ENCODE assay signal across 15 cellular contexts in the genomic region with DNA sequence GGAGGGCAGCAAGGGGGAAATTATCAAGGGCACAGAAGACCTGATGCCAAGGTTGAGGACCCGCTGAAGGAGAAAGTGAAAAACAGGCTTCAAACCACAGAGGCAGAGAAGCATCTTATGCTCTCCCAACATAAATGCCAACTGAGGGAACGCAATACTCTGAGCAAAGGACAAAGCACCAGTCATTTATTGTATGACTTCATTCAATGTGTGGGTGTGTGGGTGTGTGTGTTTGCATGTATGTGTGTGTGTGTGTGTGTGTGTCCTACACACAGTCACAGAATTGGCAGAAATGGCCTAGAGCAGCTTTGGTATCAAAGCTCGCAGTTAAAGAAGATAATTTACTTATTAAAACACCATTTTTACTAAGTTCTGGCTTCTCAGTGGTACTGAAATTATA. TPM values are rescaled to one million over a fixed set of nuclear protein-coding genes. Genes with fewer than 3 reads are reported as not detected.
DNase-seq lines count a peak whose midpoint lies in the region; ATAC-seq and TF ChIP-seq lines count a peak whose summit lies in the region.
"Had no signal": no experiment of that assay in that cellular context is flagged by ENCODE, and none has a peak within 500 bp of the region (broad histone marks: within the 10 kb centered on the region; RNA-seq: fewer than 3 reads in every experiment).

No MANE protein-coding gene starts in this region.

- peaks cover 0 to 95% (median 55%) of the 10 kb centered on the region in 11 experiments; a peak in 19 of 22 replicates for H4K20me1 ChIP-seq in BLaER1 treated with 17β-estradiol and CSF1 and Interleukin-3, amounts not matched to agents 10 nM and 100 nM

- no peak overlapping the region for H3K4me3 Mint-ChIP-seq in CD8-positive, alpha-beta T cell
- H3K4me3 Mint-ChIP-seq in activated T-helper 2 cell treated with anti-CD3 and anti-CD28 coated beads, Interferon-gamma antibody, Interleukin-2, Interleukin-4, amounts not matched to agents 10 μg/mL and 5 μg/mL and 100 μg/mL, durations not matched to agents 14 hours and 24 hours and 36 hours (ENCODE audit: low read depth): no peak overlapping the region
- no peak overlapping the region for H3K4me3 Mint-ChIP-seq in glutamatergic neuron (ENCODE audit: unreplicated experiment)
- H3K4me3 Mint-ChIP-seq: brain; dendritic cell treated with granulocyte-macrophage colony-stimulating factor and Interleukin-4, amounts not matched to agents 40 ng/mL and 50 ng/mL, for 4 days; memory B cell had no signal

- H3K27me3 Mint-ChIP-seq in CD8-positive, alpha-beta T cell (ENCODE audit: low read depth): no peaks in the 10 kb centered on the region
- no peaks in the 10 kb centered on the region for H3K27me3 Mint-ChIP-seq in activated T-helper 2 cell treated with anti-CD3 and anti-CD28 coated beads, Interferon-gamma antibody, Interleukin-2, Interleukin-4, amounts not matched to agents 10 μg/mL and 5 μg/mL and 100 μg/mL, durations not matched to agents 14 hours and 24 hours and 36 hours (ENCODE audit: low read depth)
- no peaks in the 10 kb centered on the region for H3K27me3 Mint-ChIP-seq in glutamatergic neuron (ENCODE audit: unreplicated experiment)
- H3K27me3 Mint-ChIP-seq: dendritic cell treated with granulocyte-macrophage colony-stimulating factor and Interleukin-4, amounts not matched to agents 40 ng/mL and 50 ng/mL, for 4 days; memory B cell had no signal

- peaks cover 0 to 7% (median 4%) of the 10 kb centered on the region in 11 experiments; a peak in 10 of 22 replicates for H3K9me3 ChIP-seq in BLaER1 treated with 17β-estradiol and CSF1 and Interleukin-3, amounts not matched to agents 10 nM and 100 nM (replicated peaks in 1 of 11)
- no peaks in the 10 kb centered on the region for H3K9me3 ChIP-seq in CD8-positive, alpha-beta T cell (ENCODE audit: low read length)
- H3K9me3 ChIP-seq in spleen (no peaks in the 10 kb centered on the region), psoas muscle (no peaks in the 10 kb centered on the region)
- H3K9me3 ChIP-seq: tibial artery had no signal

- no peak for TF ChIP-seq CTCF in CD8-positive, alpha-beta T cell (IDR thresholded peaks at IDR 0.05)
- no peak for TF ChIP-seq CTCF in glutamatergic neuron (IDR thresholded peaks at IDR 0.05; ENCODE audit: partially characterized antibody, unreplicated experiment)
- no peak for TF ChIP-seq CTCF in spleen (IDR thresholded peaks at IDR 0.05 in 8 of 11, conservative IDR thresholded peaks at IDR 0.05 in 3 of 11)
- no peak for TF ChIP-seq CTCF in psoas muscle (IDR thresholded peaks at IDR 0.05)

- H3K27ac Mint-ChIP-seq in CD8-positive, alpha-beta T cell: peak overlapping the region; percentile 70
- peak overlapping the region; percentile 74 for H3K27ac Mint-ChIP-seq in activated T-helper 2 cell treated with anti-CD3 and anti-CD28 coated beads, Interferon-gamma antibody, Interleukin-2, Interleukin-4, amounts not matched to agents 10 μg/mL and 5 μg/mL and 100 μg/mL, durations not matched to agents 14 hours and 24 hours and 36 hours
- H3K27ac Mint-ChIP-seq in glutamatergic neuron (ENCODE audit: unreplicated experiment): peak overlapping the region; percentile 1
- H3K27ac Mint-ChIP-seq: dendritic cell treated with granulocyte-macrophage colony-stimulating factor and Interleukin-4, amounts not matched to agents 40 ng/mL and 50 ng/mL, for 4 days; memory B cell had no signal

- TF ChIP-seq POLR2A in spleen (IDR thresholded peaks at IDR 0.05): no peak

- POLR2A ChIA-PET in CD8-positive, alpha-beta T cell (lab: Charles Lee): no interaction called here

- peaks cover 69% of the 10 kb centered on the region for H3K36me3 Mint-ChIP-seq in CD8-positive, alpha-beta T cell
- H3K36me3 Mint-ChIP-seq in activated T-helper 2 cell treated with anti-CD3 and anti-CD28 coated beads, Interferon-gamma antibody, Interleukin-2, Interleukin-4, amounts not matched to agents 10 μg/mL and 5 μg/mL and 100 μg/mL, durations not matched to agents 14 hours and 24 hours and 36 hours (ENCODE audit: low read depth): peaks cover 71% of the 10 kb centered on the region
- H3K36me3 Mint-ChIP-seq in glutamatergic neuron (ENCODE audit: unreplicated experiment): peaks cover 19% of the 10 kb centered on the region

- no peak overlapping the region for H3K9ac ChIP-seq in BLaER1 treated with 17β-estradiol and CSF1 and Interleukin-3, amounts not matched to agents 10 nM and 100 nM

- 82 to 88% (median 85%) methylated on average over 3 of the region's 3 CpGs for WGBS in spleen, 5 donors
- 91 to 98% (median 95%) methylated on average over 3 of the region's 3 CpGs for WGBS in psoas muscle, 3 donors

- no peaks in the 10 kb centered on the region for H3K27me3 ChIP-seq in BLaER1 treated with 17β-estradiol and CSF1 and Interleukin-3, amounts not matched to agents 10 nM and 100 nM
- no peaks in the 10 kb centered on the region for H3K27me3 ChIP-seq in CD8-positive, alpha-beta T cell (ENCODE audit: insufficient read depth, low read length)
- H3K27me3 ChIP-seq in spleen (replicated peaks in 1 of 7) (no peaks in the 10 kb centered on the region), psoas muscle (ENCODE audit: insufficient read depth in 3 of 3, low read length in 2 of 3) (no peaks in the 10 kb centered on the region)
- H3K27me3 ChIP-seq: tibial artery had no signal

- DNase-seq in CD8-positive, alpha-beta T cell: no peak
- DNase-seq in activated T-helper 2 cell treated with anti-CD3 and anti-CD28 coated beads, Interferon-gamma antibody, Interleukin-2, Interleukin-4, amounts not matched to agents 10 μg/mL and 5 μg/mL and 100 μg/mL, durations not matched to agents 14 hours and 24 hours and 36 hours (ENCODE audit: low spot score): no peak
- DNase-seq in glutamatergic neuron (no peak), spleen (no peak), psoas muscle (no peak)
- DNase-seq in activated effector memory CD4-positive, alpha-beta T cell treated with Interleukin-2 at 50 U/mL for 16 hours: no peak
- DNase-seq: activated effector memory CD4-positive, alpha-beta T cell treated with anti-CD3 and anti-CD28 coated beads, Interleukin-2, amount 50 U/mL, for 16 hours; C1 segment of cervical spinal cord; head of caudate nucleus; tibial artery had no signal

- peak overlapping the region in 7 of 11 experiments; percentile 11 to 78 (median 46); a peak in 12 of 22 replicates for H3K4me2 ChIP-seq in BLaER1 treated with 17β-estradiol and CSF1 and Interleukin-3, amounts not matched to agents 10 nM and 100 nM

- peak overlapping the region in 3 of 11 experiments; percentile 17 to 44 (median 41); a peak in 3 of 22 replicates for H3K27ac ChIP-seq in BLaER1 treated with 17β-estradiol and CSF1 and Interleukin-3, amounts not matched to agents 10 nM and 100 nM
- H3K27ac ChIP-seq in CD8-positive, alpha-beta T cell (ENCODE audit: low read depth, low read length): no peak overlapping the region
- H3K27ac ChIP-seq in spleen: no peak overlapping the region
- no peak overlapping the region for H3K27ac ChIP-seq in psoas muscle
- H3K27ac ChIP-seq: tibial artery had no signal

- H3K4me1 ChIP-seq in BLaER1 treated with 17β-estradiol and CSF1 and Interleukin-3, amounts not matched to agents 10 nM and 100 nM: peaks cover 25 to 83% (median 58%) of the 10 kb centered on the region in 10 experiments
- peaks cover 49% of the 10 kb centered on the region for H3K4me1 ChIP-seq in CD8-positive, alpha-beta T cell (ENCODE audit: insufficient read depth, low read length)
- H3K4me1 ChIP-seq in spleen (peaks cover 0 to 62% (median 13%) of the 10 kb centered on the region in 6 donors), psoas muscle (peaks cover 4% of the 10 kb centered on the region)

- CTCF ChIA-PET in CD8-positive, alpha-beta T cell (lab: Charles Lee): interaction anchor here (1.7 kb wide), 1 partner anchor 12 kb away, joined by 3 read pairs; no protein-coding TSS in a partner anchor

- H3K4me3 ChIP-seq in BLaER1 treated with 17β-estradiol and CSF1 and Interleukin-3, amounts not matched to agents 10 nM and 100 nM: no peak overlapping the region
- no peak overlapping the region for H3K4me3 ChIP-seq in CD8-positive, alpha-beta T cell (ENCODE audit: low read depth, low read length)
- no peak overlapping the region for H3K4me3 ChIP-seq in spleen
- H3K4me3 ChIP-seq in psoas muscle: no peak overlapping the region
- H3K4me3 ChIP-seq: tibial artery had no signal

- peaks cover 78% of the 10 kb centered on the region for H3K4me1 Mint-ChIP-seq in CD8-positive, alpha-beta T cell (ENCODE audit: low read depth)
- peaks cover 70% of the 10 kb centered on the region for H3K4me1 Mint-ChIP-seq in activated T-helper 2 cell treated with anti-CD3 and anti-CD28 coated beads, Interferon-gamma antibody, Interleukin-2, Interleukin-4, amounts not matched to agents 10 μg/mL and 5 μg/mL and 100 μg/mL, durations not matched to agents 14 hours and 24 hours and 36 hours (ENCODE audit: low read depth)
- peaks cover 9% of the 10 kb centered on the region for H3K4me1 Mint-ChIP-seq in glutamatergic neuron (ENCODE audit: low read depth, unreplicated experiment)

- intact Hi-C loops in CD8-positive, alpha-beta T cell (cut with DNase I, micrococcal nuclease): loop anchor here in 1 of 2 experiments (5.0 kb wide), 1 partner anchor 50 kb away; a partner anchor contains a TSS
- intact Hi-C loops in activated T-helper 2 cell treated with anti-CD3 and anti-CD28 coated beads, Interferon-gamma antibody, Interleukin-2, Interleukin-4, amounts not matched to agents 10 μg/mL and 5 μg/mL and 100 μg/mL, durations not matched to agents 14 hours and 24 hours and 36 hours (cut with micrococcal nuclease): no loop called here
- intact Hi-C loops in spleen (cut with DNase I; ENCODE audit: low total_unique reads): no loop called here
- intact Hi-C loops in psoas muscle (cut with DNase I): no loop called here

- no peaks in the 10 kb centered on the region for H3K9me3 Mint-ChIP-seq in CD8-positive, alpha-beta T cell
- no peaks in the 10 kb centered on the region for H3K9me3 Mint-ChIP-seq in activated T-helper 2 cell treated with anti-CD3 and anti-CD28 coated beads, Interferon-gamma antibody, Interleukin-2, Interleukin-4, amounts not matched to agents 10 μg/mL and 5 μg/mL and 100 μg/mL, durations not matched to agents 14 hours and 24 hours and 36 hours
- no peaks in the 10 kb centered on the region for H3K9me3 Mint-ChIP-seq in glutamatergic neuron (ENCODE audit: unreplicated experiment)
- H3K9me3 Mint-ChIP-seq: dendritic cell treated with granulocyte-macrophage colony-stimulating factor and Interleukin-4, amounts not matched to agents 40 ng/mL and 50 ng/mL, for 4 days; memory B cell had no signal

- ATAC-seq in CD8-positive, alpha-beta T cell: no peak
- ATAC-seq in psoas muscle: no peak
- ATAC-seq: HCT116 had no signal

- H3K36me3 ChIP-seq in BLaER1 treated with 17β-estradiol and CSF1 and Interleukin-3, amounts not matched to agents 10 nM and 100 nM: peaks cover 40 to 92% (median 81%) of the 10 kb centered on the region in 11 experiments
- no peaks in the 10 kb centered on the region for H3K36me3 ChIP-seq in CD8-positive, alpha-beta T cell (ENCODE audit: insufficient read depth, low read length)
- H3K36me3 ChIP-seq in spleen: peaks cover 0 to 53% (median 4%) of the 10 kb centered on the region in 6 donors
- H3K36me3 ChIP-seq in psoas muscle (ENCODE audit: insufficient read depth in 1 of 2, low read depth in 1 of 2): peaks cover 0 to 11% of the 10 kb centered on the region in 2 donors

RNA-seq across cellular contexts. Expression of a gene that starts 51.4 kb away (rescaled TPM):
- total RNA-seq in CD8-positive, alpha-beta T cell: 10 to 100 TPM; 62.1 to 70.8 TPM
- total RNA-seq in activated T-helper 2 cell treated with anti-CD3 and anti-CD28 coated beads, Interferon-gamma antibody, Interleukin-2, Interleukin-4, amounts not matched to agents 10 μg/mL and 5 μg/mL and 100 μg/mL, durations not matched to agents 14 hours and 24 hours and 36 hours: 29.7 and 34.9 TPM in 2 replicates
- total RNA-seq in glutamatergic neuron (ENCODE audit: unreplicated experiment) (68.3 TPM), spleen (10 to 100 TPM; 32.1 to 60.1 (median 44.3) TPM), psoas muscle (10 to 100 TPM; 12.2 to 24.7 (median 21.1) TPM)
- polyA plus RNA-seq in spleen (10 to 100 TPM in 2 of 3 donors, 1 to 10 TPM in 1; 9.5 to 14.1 (median 13.0) TPM), psoas muscle (10 to 100 TPM; 18.2 to 36.0 (median 28.9) TPM)

Comparison
In these comparisons a context has a peak if more than half of its experiments do, and no peak if none do; other contexts are left out.
1. H3K27ac Mint-ChIP-seq: peak in every context shown above with its lines; median percentile 74 in activated T-helper 2 cell treated with anti-CD3 and anti-CD28 coated beads, Interferon-gamma antibody, Interleukin-2, Interleukin-4, amounts not matched to agents 10 μg/mL and 5 μg/mL and 100 μg/mL, durations not matched to agents 14 hours and 24 hours and 36 hours; 70 in CD8-positive, alpha-beta T cell; 1 in glutamatergic neuron.